Comparison of ENCODE assay signal across 37 cellular contexts in genomic region chr1:110588486-110588885, GRCh38. TPM values are rescaled to one million over a fixed set of nuclear protein-coding genes. Genes with fewer than 3 reads are reported as not detected.
DNase-seq lines count a peak whose midpoint lies in the region; TF ChIP-seq lines count a peak whose summit lies in the region.
"Had no signal": no experiment of that assay in that cellular context is flagged by ENCODE, and none has a peak within 500 bp of the region (broad histone marks: within the 10 kb centered on the region; RNA-seq: fewer than 3 reads in every experiment).

No MANE protein-coding gene starts in this region.

- 60 to 80% (median 61%) methylated on average over 1 of the region's 1 CpG for WGBS in adrenal gland, 4 donors
- WGBS in testis, 2 donors: 76 to 83% methylated on average over 1 of the region's 1 CpG

- TF ChIP-seq CTCF in adrenal gland (IDR thresholded peaks at IDR 0.05): no peak
- no peak for TF ChIP-seq CTCF in testis (IDR thresholded peaks at IDR 0.05)

- H3K36me3 ChIP-seq in adrenal gland (replicated peaks in 1 of 2) (no peaks in the 10 kb centered on the region), testis (ENCODE audit: low read depth, missing control alignments) (no peaks in the 10 kb centered on the region)
- H3K36me3 ChIP-seq: BE2C; BLaER1; BLaER1 treated with 17β-estradiol and CSF1 and Interleukin-3, amounts not matched to agents 10 nM and 100 nM had no signal

- H3K4me3 ChIP-seq in adrenal gland (no peak overlapping the region), testis (no peak overlapping the region)
- H3K4me3 ChIP-seq: A549; BLaER1; BLaER1 treated with 17β-estradiol and CSF1 and Interleukin-3, amounts not matched to agents 10 nM and 100 nM had no signal

- no peak for TF ChIP-seq POLR2A in adrenal gland (IDR thresholded peaks at IDR 0.05)
- no peak for TF ChIP-seq POLR2A in testis (IDR thresholded peaks at IDR 0.05)

- peak; percentile 39 for DNase-seq in NCI-H2227 (lab: John Stamatoyannopoulos, UW; ENCODE audit: unreplicated experiment)
- DNase-seq in NCI-H2227 treated with DMSO at 0.1 percent for 48 hours (lab: John Stamatoyannopoulos, UW): peak; percentile 10
- peak in 4 of 7 donors; percentile 20 to 53 (median 36) for DNase-seq in adrenal gland
- peak; percentile 71 for DNase-seq in testis
- no peak for DNase-seq in kidney tubule cell (ENCODE audit: low spot score)
- no peak for DNase-seq in posterior vena cava (ENCODE audit: low spot score)
- no peak for DNase-seq in Kasumi-1 (lab: John Stamatoyannopoulos, UW)
- DNase-seq in NCI-H1417 (lab: John Stamatoyannopoulos, UW): no peak
- DNase-seq: 8988T; ACHN; AML-193; BE2C; C1 segment of cervical spinal cord; Caco-2; Calu3; CD4-positive, alpha-beta memory T cell; CD4-positive, alpha-beta T cell; CD4-positive, CD25-positive, alpha-beta regulatory T cell; CD8-positive, alpha-beta memory T cell; CD8-positive, alpha-beta T cell; COR-L47; DMS 273 treated with DMSO at 0.1 percent for 48 hours; DMS153; DMS53; DMS79; DMS79 treated with DMSO at 0.1 percent for 48 hours; DND-41; EL had no signal

- H3K27ac ChIP-seq in adrenal gland: no peak overlapping the region
- peak overlapping the region; percentile 15 to 59 for H3K27ac ChIP-seq in testis
- H3K27ac ChIP-seq: 22Rv1; A549; BLaER1; BLaER1 treated with 17β-estradiol and CSF1 and Interleukin-3, amounts not matched to agents 10 nM and 100 nM; C4-2B had no signal

- no peaks in the 10 kb centered on the region for H3K4me1 ChIP-seq in adrenal gland (replicated peaks in 1 of 2)
- peaks cover 3% of the 10 kb centered on the region for H3K4me1 ChIP-seq in testis
- H3K4me1 ChIP-seq: A549, BE2C, BLaER1, Caco-2 had no signal

- intact Hi-C loops in adrenal gland (cut with DNase I) (no loop called here), testis (cut with DNase I; ENCODE audit: low total_unique reads) (no loop called here), posterior vena cava (cut with DNase I) (no loop called here)

- no peaks in the 10 kb centered on the region for H3K9me3 ChIP-seq in adrenal gland (replicated peaks in 1 of 3)
- no peaks in the 10 kb centered on the region for H3K9me3 ChIP-seq in testis
- H3K9me3 ChIP-seq: A549; BE2C; BLaER1; BLaER1 treated with 17β-estradiol and CSF1 and Interleukin-3, amounts not matched to agents 10 nM and 100 nM; Caco-2 had no signal

- no peaks in the 10 kb centered on the region for H3K27me3 ChIP-seq in adrenal gland
- H3K27me3 ChIP-seq in testis: no peaks in the 10 kb centered on the region
- H3K27me3 ChIP-seq: BLaER1; BLaER1 treated with 17β-estradiol and CSF1 and Interleukin-3, amounts not matched to agents 10 nM and 100 nM had no signal

RNA-seq across cellular contexts. Expression of gene KCNA2, which starts 17.7 kb away (rescaled TPM):
- total RNA-seq in adrenal gland: 10 to 100 TPM in 1 of 8 donors, 1 to 10 TPM in 2, under 1 TPM in 4, not detected in 1; 0.23 to 16.9 (median 0.51) TPM
- under 1 TPM; 0.08 to 0.38 (median 0.10) TPM for polyA plus RNA-seq in adrenal gland
- total RNA-seq in testis: 1 to 10 TPM; 6.1 TPM
- polyA plus RNA-seq in testis (ENCODE audit: insufficient read depth, low read depth, low replicate concordance): 3.7 TPM
- 1 to 10 TPM in 1 of 2 donors, under 1 TPM in 1; 1.00 to 2.7 TPM for total RNA-seq in posterior vena cava
- total RNA-seq: A172, Calu3 had no signal
- polyA plus RNA-seq: AG04450, BJ, CD14-positive monocyte had no signal

Comparison
In these comparisons a context has a peak if more than half of its experiments do, and no peak if none do; other contexts are left out.
1. DNase-seq: peak in NCI-H2227 (single experiment), NCI-H2227 treated with DMSO at 0.1 percent for 48 hours (single experiment), adrenal gland (4 of 7) and testis (single experiment); none in kidney tubule cell (single experiment), posterior vena cava (single experiment), Kasumi-1 (0 of 2) and NCI-H1417 (0 of 3).
2. H3K27ac ChIP-seq: peak in testis (2 of 2); none in adrenal gland (0 of 5).